ENCODE assay signal across 25 cellular contexts in the genomic region with DNA sequence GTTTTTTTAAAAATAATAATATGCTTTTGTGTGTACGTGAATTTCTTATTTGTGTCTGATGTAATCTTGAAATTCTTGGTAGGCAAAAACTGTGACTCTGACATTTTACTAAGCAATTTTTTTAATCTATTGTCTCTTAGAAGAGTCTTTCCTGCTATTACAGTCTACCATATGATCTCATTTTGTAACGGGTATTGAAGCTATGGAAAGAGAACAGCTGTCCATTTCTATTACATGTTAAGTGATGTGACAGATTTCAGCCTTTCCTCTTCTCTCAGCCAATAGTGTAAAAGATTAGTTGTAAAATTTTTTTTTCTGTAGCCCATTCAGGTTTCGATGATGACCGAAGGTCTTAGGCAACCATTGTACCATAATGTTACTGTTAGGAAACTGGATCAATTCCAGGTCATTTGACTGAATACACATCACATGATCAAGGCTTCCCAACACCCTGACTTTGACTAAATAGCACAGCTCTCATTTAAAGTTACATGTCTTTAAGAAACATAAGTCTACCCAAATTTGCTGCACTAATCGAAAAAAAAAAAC.
DNase-seq lines count a peak whose midpoint lies in the region; ATAC-seq, FAIRE-seq and TF ChIP-seq lines count a peak whose summit lies in the region.
"Had no signal": no experiment of that assay in that cellular context is flagged by ENCODE, and none has a peak within 500 bp of the region (broad histone marks: within the 10 kb centered on the region; RNA-seq: fewer than 3 reads in every experiment).

No MANE protein-coding gene starts in this region.

- H3K9me3 ChIP-seq in small intestine (ENCODE audit: control insufficient read depth, low read depth) (no peaks in the 10 kb centered on the region), OCI-LY7 (ENCODE audit: low read length) (no peaks in the 10 kb centered on the region)
- H3K9me3 ChIP-seq: BE2C, heart right ventricle, MG63, prostate gland, upper lobe of right lung had no signal

- TF ChIP-seq CTCF in fibroblast of mammary gland (conservative IDR thresholded peaks at IDR 0.05; ENCODE audit: control insufficient read depth, insufficient read depth, low read depth, low read length), result no peak
- no peak for TF ChIP-seq CTCF in OCI-LY7 (conservative IDR thresholded peaks at IDR 0.05; ENCODE audit: low read length)

- H4K20me1 ChIP-seq in OCI-LY7 (ENCODE audit: insufficient read depth, low read length), result no peaks in the 10 kb centered on the region

- ATAC-seq in activated T-helper 17 cell treated with anti-CD3 and anti-CD28 coated beads, Interleukin-2, amount 50 U/mL, for 72 hours (replicated peaks), result peak; percentile 51
- ATAC-seq: HCT116, left ventricle myocardium superior, upper lobe of right lung had no signal

- DNase-seq in NCI-H2171 treated with DMSO at 0.1 percent for 48 hours (lab: John Stamatoyannopoulos, UW) (peak; percentile 50), NCI-H2171 (lab: John Stamatoyannopoulos, UW) (no peak), fibroblast of mammary gland (ENCODE audit: low read depth) (peak; percentile 28), small intestine (peak; percentile 32), iPS-NIHi7 (ENCODE audit: extremely low spot score) (no peak), OCI-LY7 (ENCODE audit: low spot score) (no peak)
- DNase-seq in activated T-helper 2 cell treated with anti-CD3 and anti-CD28 coated beads, Interferon-gamma antibody, Interleukin-2, Interleukin-4, amounts not matched to agents 10 μg/mL and 5 μg/mL and 100 μg/mL, durations not matched to agents 14 hours and 24 hours and 36 hours (ENCODE audit: low spot score), result no peak
- DNase-seq: 8988T; activated CD4-positive, alpha-beta T cell treated with anti-CD3 and anti-CD28 coated beads, Interleukin-2, amount 10 ng/mL, durations not matched to agents 24 days and 14 days; activated CD8-positive, alpha-beta memory T cell treated with anti-CD3 and anti-CD28 coated beads, Interleukin-2, amount 50 U/mL, for 4 hours; activated gamma-delta T cell; BE2C; Calu3; EL; heart right ventricle; left ventricle myocardium superior; MG63; NCI-H1436 treated with DMSO at 0.1 percent for 48 hours; NCI-H748 treated with DMSO at 0.1 percent for 48 hours; SHP77 treated with DMSO at 0.1 percent for 48 hours; T-cell; upper lobe of right lung had no signal

- H3K36me3 Mint-ChIP-seq in activated T-helper 17 cell treated with anti-CD3 and anti-CD28 coated beads, Interleukin-2, amount 50 U/mL, for 72 hours (ENCODE audit: low read depth), result no peaks in the 10 kb centered on the region
- H3K36me3 Mint-ChIP-seq in activated T-helper 2 cell treated with anti-CD3 and anti-CD28 coated beads, Interferon-gamma antibody, Interleukin-2, Interleukin-4, amounts not matched to agents 10 μg/mL and 5 μg/mL and 100 μg/mL, durations not matched to agents 14 hours and 24 hours and 36 hours (ENCODE audit: low read depth), result no peaks in the 10 kb centered on the region

- no peak overlapping the region for H2AFZ ChIP-seq in OCI-LY7 (ENCODE audit: low read length)

- no peaks in the 10 kb centered on the region for H3K27me3 Mint-ChIP-seq in activated T-helper 17 cell treated with anti-CD3 and anti-CD28 coated beads, Interleukin-2, amount 50 U/mL, for 72 hours
- no peaks in the 10 kb centered on the region for H3K27me3 Mint-ChIP-seq in activated T-helper 2 cell treated with anti-CD3 and anti-CD28 coated beads, Interferon-gamma antibody, Interleukin-2, Interleukin-4, amounts not matched to agents 10 μg/mL and 5 μg/mL and 100 μg/mL, durations not matched to agents 14 hours and 24 hours and 36 hours (ENCODE audit: low read depth)
- H3K27me3 Mint-ChIP-seq: activated CD4-positive, alpha-beta T cell treated with anti-CD3 and anti-CD28 coated beads, Interleukin-2, amount 10 ng/mL, durations not matched to agents 24 days and 14 days; T-cell had no signal

- BruUV-seq in OCI-LY7 (replicated peaks; lab: Mats Ljungman, UMichigan), result no TSS peak

- peak overlapping the region; percentile 48 for H3K4me3 Mint-ChIP-seq in activated T-helper 17 cell treated with anti-CD3 and anti-CD28 coated beads, Interleukin-2, amount 50 U/mL, for 72 hours
- no peak overlapping the region for H3K4me3 Mint-ChIP-seq in activated T-helper 2 cell treated with anti-CD3 and anti-CD28 coated beads, Interferon-gamma antibody, Interleukin-2, Interleukin-4, amounts not matched to agents 10 μg/mL and 5 μg/mL and 100 μg/mL, durations not matched to agents 14 hours and 24 hours and 36 hours (ENCODE audit: low read depth)
- H3K4me3 Mint-ChIP-seq: activated CD4-positive, alpha-beta T cell treated with anti-CD3 and anti-CD28 coated beads, Interleukin-2, amount 10 ng/mL, durations not matched to agents 24 days and 14 days; T-cell had no signal

- intact Hi-C loops in activated T-helper 2 cell treated with anti-CD3 and anti-CD28 coated beads, Interferon-gamma antibody, Interleukin-2, Interleukin-4, amounts not matched to agents 10 μg/mL and 5 μg/mL and 100 μg/mL, durations not matched to agents 14 hours and 24 hours and 36 hours (cut with micrococcal nuclease), result no loop called here
- intact Hi-C loops in OCI-LY7 (cut with micrococcal nuclease; ENCODE audit: unreplicated experiment), result no loop called here

- H3K4me3 ChIP-seq in fibroblast of mammary gland (ENCODE audit: control insufficient read depth, low read depth, low read length), result no peak overlapping the region
- H3K4me3 ChIP-seq in small intestine (ENCODE audit: low read depth in 1 of 2, low read length in 2 of 2), result no peak overlapping the region
- H3K4me3 ChIP-seq in OCI-LY7 (ENCODE audit: low read depth, low read length, poor library complexity, severe bottlenecking), result no peak overlapping the region
- H3K4me3 ChIP-seq: heart right ventricle, MG63, prostate gland, upper lobe of right lung had no signal

- H3K36me3 ChIP-seq in small intestine (ENCODE audit: control insufficient read depth in 2 of 2, insufficient read depth in 2 of 2, low read length in 2 of 2) (no peaks in the 10 kb centered on the region), OCI-LY7 (ENCODE audit: insufficient read depth, low read length) (no peaks in the 10 kb centered on the region)
- H3K36me3 ChIP-seq: BE2C, heart right ventricle, MG63, prostate gland, upper lobe of right lung had no signal

- no peaks in the 10 kb centered on the region for H3K9me2 ChIP-seq in OCI-LY7 (ENCODE audit: insufficient read depth, low read length)

- H3K27ac ChIP-seq in small intestine (ENCODE audit: low read depth in 1 of 2, low read length in 1 of 2) (no peak overlapping the region), OCI-LY7 (ENCODE audit: low read depth, low read length, poor library complexity, severe bottlenecking) (no peak overlapping the region)
- H3K27ac ChIP-seq: prostate gland, upper lobe of right lung had no signal

- peaks cover 0 to 2% of the 10 kb centered on the region in 2 donors for H3K4me1 ChIP-seq in small intestine (ENCODE audit: control insufficient read depth in 2 of 2, insufficient read depth in 1 of 2, low read depth in 1 of 2, low read length in 1 of 2)
- H3K4me1 ChIP-seq in OCI-LY7 (ENCODE audit: insufficient read depth, low read length, poor library complexity, severe bottlenecking), result no peaks in the 10 kb centered on the region
- H3K4me1 ChIP-seq: BE2C, upper lobe of right lung had no signal

- CTCF ChIA-PET in OCI-LY7 (lab: Charles Lee; ENCODE audit: unreplicated experiment), result no interaction called here

- no peaks in the 10 kb centered on the region for H3K27me3 ChIP-seq in small intestine (ENCODE audit: control insufficient read depth in 2 of 2, insufficient read depth in 2 of 2, low read length in 2 of 2)
- H3K27me3 ChIP-seq: BE2C, heart right ventricle, MG63, upper lobe of right lung had no signal

- POLR2A ChIA-PET in OCI-LY7 (lab: Charles Lee), result no interaction called here

- peaks cover 5% of the 10 kb centered on the region for H3K9me3 Mint-ChIP-seq in activated T-helper 17 cell treated with anti-CD3 and anti-CD28 coated beads, Interleukin-2, amount 50 U/mL, for 72 hours
- no peaks in the 10 kb centered on the region for H3K9me3 Mint-ChIP-seq in activated T-helper 2 cell treated with anti-CD3 and anti-CD28 coated beads, Interferon-gamma antibody, Interleukin-2, Interleukin-4, amounts not matched to agents 10 μg/mL and 5 μg/mL and 100 μg/mL, durations not matched to agents 14 hours and 24 hours and 36 hours
- H3K9me3 Mint-ChIP-seq: activated CD4-positive, alpha-beta T cell treated with anti-CD3 and anti-CD28 coated beads, Interleukin-2, amount 10 ng/mL, durations not matched to agents 24 days and 14 days had no signal

- no peaks in the 10 kb centered on the region for H3K79me2 ChIP-seq in OCI-LY7 (ENCODE audit: insufficient read depth, low read depth, low read length)

- peak overlapping the region; percentile 77 for H3K27ac Mint-ChIP-seq in activated T-helper 17 cell treated with anti-CD3 and anti-CD28 coated beads, Interleukin-2, amount 50 U/mL, for 72 hours
- H3K27ac Mint-ChIP-seq in activated T-helper 2 cell treated with anti-CD3 and anti-CD28 coated beads, Interferon-gamma antibody, Interleukin-2, Interleukin-4, amounts not matched to agents 10 μg/mL and 5 μg/mL and 100 μg/mL, durations not matched to agents 14 hours and 24 hours and 36 hours, result no peak overlapping the region
- H3K27ac Mint-ChIP-seq: activated CD4-positive, alpha-beta T cell treated with anti-CD3 and anti-CD28 coated beads, Interleukin-2, amount 10 ng/mL, durations not matched to agents 24 days and 14 days had no signal

- H3K4me1 Mint-ChIP-seq in activated T-helper 17 cell treated with anti-CD3 and anti-CD28 coated beads, Interleukin-2, amount 50 U/mL, for 72 hours, result peaks cover 32% of the 10 kb centered on the region
- H3K4me1 Mint-ChIP-seq in activated T-helper 2 cell treated with anti-CD3 and anti-CD28 coated beads, Interferon-gamma antibody, Interleukin-2, Interleukin-4, amounts not matched to agents 10 μg/mL and 5 μg/mL and 100 μg/mL, durations not matched to agents 14 hours and 24 hours and 36 hours (ENCODE audit: low read depth), result peaks cover 8% of the 10 kb centered on the region
- H3K4me1 Mint-ChIP-seq: activated CD4-positive, alpha-beta T cell treated with anti-CD3 and anti-CD28 coated beads, Interleukin-2, amount 10 ng/mL, durations not matched to agents 24 days and 14 days had no signal

- no peak overlapping the region for H3K4me2 ChIP-seq in OCI-LY7 (ENCODE audit: low read length)

- no peak for FAIRE-seq in small intestine (lab: Jason Lieb, UNC)

- 12 to 41% (median 28%) methylated on average over 5 of the region's 5 CpGs for WGBS in small intestine, 3 donors

Comparison
In these comparisons a context has a peak if more than half of its experiments do, and no peak if none do; other contexts are left out.
1. DNase-seq: peak in NCI-H2171 treated with DMSO at 0.1 percent for 48 hours (single experiment), fibroblast of mammary gland (single experiment) and small intestine (single experiment); none in NCI-H2171 (single experiment), iPS-NIHi7 (single experiment), activated T-helper 2 cell treated with anti-CD3 and anti-CD28 coated beads, Interferon-gamma antibody, Interleukin-2, Interleukin-4, amounts not matched to agents 10 μg/mL and 5 μg/mL and 100 μg/mL, durations not matched to agents 14 hours and 24 hours and 36 hours (single experiment) and OCI-LY7 (single experiment).